Comparison of ENCODE assay signal across 8 cellular contexts in the genomic region with DNA sequence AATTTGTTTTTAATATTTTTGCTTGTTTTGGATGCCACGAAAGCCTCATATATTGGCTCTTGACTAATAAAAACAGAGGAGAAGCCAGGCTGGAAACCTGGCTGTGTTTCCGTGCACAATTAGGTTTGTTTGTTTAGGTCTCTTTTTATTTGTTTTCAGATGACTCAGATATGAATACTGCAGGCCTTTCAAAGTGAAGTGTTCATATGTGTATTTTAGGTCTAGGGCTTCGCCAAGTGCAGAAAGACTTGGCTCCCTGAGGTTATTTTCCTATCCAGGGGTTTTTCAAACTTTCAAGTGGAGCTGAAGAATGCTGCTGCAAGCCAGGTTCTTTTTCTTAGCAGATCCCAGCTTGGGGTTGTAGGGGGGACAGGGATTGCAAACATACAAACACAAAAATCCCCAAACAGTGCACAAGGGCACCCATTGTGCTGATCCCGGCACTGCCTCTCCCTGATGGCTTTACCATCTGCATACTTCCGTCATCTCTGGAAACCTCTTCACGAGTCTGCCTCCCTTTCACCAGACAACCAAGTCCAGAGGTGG.
DNase-seq lines count a peak whose midpoint lies in the region; ATAC-seq and TF ChIP-seq lines count a peak whose summit lies in the region.
"Had no signal": no experiment of that assay in that cellular context is flagged by ENCODE, and none has a peak within 500 bp of the region (broad histone marks: within the 10 kb centered on the region; RNA-seq: fewer than 3 reads in every experiment).

No MANE protein-coding gene starts in this region.

- in situ Hi-C loops in Panc1 (cut with HindIII; ENCODE audit: low pct_unique_long_range_greater_than_20kb, low sequenced_read_pairs) = no loop called here
- in situ Hi-C loops in gastrocnemius medialis (cut with MboI; ENCODE audit: low sequenced_read_pairs in 4 of 4) = no loop called here

- H3K4me2 ChIP-seq in OCI-LY7 (ENCODE audit: low read length) = no peak overlapping the region

- intact Hi-C loops in Panc1 (cut with micrococcal nuclease; ENCODE audit: unreplicated experiment) (no loop called here), gastrocnemius medialis (cut with DNase I; ENCODE audit: low total_unique reads) (no loop called here), OCI-LY7 (cut with micrococcal nuclease; ENCODE audit: unreplicated experiment) (no loop called here)
- intact Hi-C loops in activated T-helper 1 cell treated with anti-CD3 and anti-CD28 coated beads, Interleukin-12 subunit alpha, Interleukin-12 subunit beta, Interleukin-2, Interleukin-4 antibody, amounts not matched to agents 30 ng/mL and 10 ng/mL and 1 ng/mL, durations not matched to agents 14 hours and 24 hours and 36 hours (cut with micrococcal nuclease) = loop anchor here (10.0 kb wide), 1 partner anchor 562 kb away; the partner anchor contains the start of gene TBC1D19

- H3K4me3 Mint-ChIP-seq in activated T-helper 1 cell treated with anti-CD3 and anti-CD28 coated beads, Interleukin-12 subunit alpha, Interleukin-12 subunit beta, Interleukin-2, Interleukin-4 antibody, amounts not matched to agents 30 ng/mL and 10 ng/mL and 1 ng/mL, durations not matched to agents 14 hours and 24 hours and 36 hours = no peak overlapping the region

- peaks cover 8% of the 10 kb centered on the region for H3K27me3 Mint-ChIP-seq in activated T-helper 1 cell treated with anti-CD3 and anti-CD28 coated beads, Interleukin-12 subunit alpha, Interleukin-12 subunit beta, Interleukin-2, Interleukin-4 antibody, amounts not matched to agents 30 ng/mL and 10 ng/mL and 1 ng/mL, durations not matched to agents 14 hours and 24 hours and 36 hours (ENCODE audit: insufficient read depth)

- no peak overlapping the region for H2AFZ ChIP-seq in OCI-LY7 (ENCODE audit: low read length)

- peaks cover 21% of the 10 kb centered on the region for H3K4me1 Mint-ChIP-seq in activated T-helper 1 cell treated with anti-CD3 and anti-CD28 coated beads, Interleukin-12 subunit alpha, Interleukin-12 subunit beta, Interleukin-2, Interleukin-4 antibody, amounts not matched to agents 30 ng/mL and 10 ng/mL and 1 ng/mL, durations not matched to agents 14 hours and 24 hours and 36 hours (ENCODE audit: low read depth)

- H3K79me2 ChIP-seq in OCI-LY7 (ENCODE audit: insufficient read depth, low read depth, low read length) = no peaks in the 10 kb centered on the region

- no peak for TF ChIP-seq CTCF in Panc1 (IDR thresholded peaks at IDR 0.05)
- TF ChIP-seq CTCF in thoracic aorta (IDR thresholded peaks at IDR 0.05) = no peak
- TF ChIP-seq CTCF in gastrocnemius medialis (IDR thresholded peaks at IDR 0.05 in 4 of 5, conservative IDR thresholded peaks at IDR 0.05 in 1 of 5) = no peak
- no peak for TF ChIP-seq CTCF in OCI-LY7 (conservative IDR thresholded peaks at IDR 0.05; ENCODE audit: low read length)

- H3K4me3 ChIP-seq in Panc1 (ENCODE audit: low read depth in 2 of 2, low read length in 2 of 2) (peak overlapping the region in 1 of 2 experiments; percentile 39; a peak in 2 of 4 replicates), thoracic aorta (peak overlapping the region; percentile 59), gastrocnemius medialis (no peak overlapping the region), OCI-LY7 (ENCODE audit: low read depth, low read length, poor library complexity, severe bottlenecking) (no peak overlapping the region)
- H3K4me3 ChIP-seq: K562 had no signal

- no peaks in the 10 kb centered on the region for H3K36me3 ChIP-seq in Panc1 (ENCODE audit: control insufficient read depth, insufficient read depth, low read length)
- no peaks in the 10 kb centered on the region for H3K36me3 ChIP-seq in thoracic aorta
- no peaks in the 10 kb centered on the region for H3K36me3 ChIP-seq in gastrocnemius medialis
- H3K36me3 ChIP-seq in OCI-LY7 (ENCODE audit: insufficient read depth, low read length) = no peaks in the 10 kb centered on the region

- H3K9me2 ChIP-seq in OCI-LY7 (ENCODE audit: insufficient read depth, low read length) = no peaks in the 10 kb centered on the region

- TF ChIP-seq POLR2A in gastrocnemius medialis (IDR thresholded peaks at IDR 0.05) = no peak

- peaks cover 6% of the 10 kb centered on the region for H3K9me3 Mint-ChIP-seq in activated T-helper 1 cell treated with anti-CD3 and anti-CD28 coated beads, Interleukin-12 subunit alpha, Interleukin-12 subunit beta, Interleukin-2, Interleukin-4 antibody, amounts not matched to agents 30 ng/mL and 10 ng/mL and 1 ng/mL, durations not matched to agents 14 hours and 24 hours and 36 hours

- BruUV-seq in Panc1 (replicated peaks; lab: Mats Ljungman, UMichigan) = no TSS peak
- no TSS peak for BruUV-seq in OCI-LY7 (replicated peaks; lab: Mats Ljungman, UMichigan)

- H3K4me1 ChIP-seq in Panc1 (ENCODE audit: control insufficient read depth, insufficient read depth, low read length) (peaks cover 18% of the 10 kb centered on the region; the same call in 1 of the 2 replicates), thoracic aorta (ENCODE audit: control insufficient read depth in 1 of 2, low read depth in 2 of 2) (peaks cover 22 to 38% of the 10 kb centered on the region in 2 donors), gastrocnemius medialis (peaks cover 3 to 4% of the 10 kb centered on the region in 2 donors), OCI-LY7 (ENCODE audit: insufficient read depth, low read length, poor library complexity, severe bottlenecking) (no peaks in the 10 kb centered on the region)

- peaks cover 5% of the 10 kb centered on the region; the same call in 1 of the 2 replicates for H3K27me3 ChIP-seq in Panc1 (ENCODE audit: control insufficient read depth, insufficient read depth, low read length)
- H3K27me3 ChIP-seq in thoracic aorta (replicated peaks; ENCODE audit: insufficient read depth) = no peaks in the 10 kb centered on the region
- no peaks in the 10 kb centered on the region for H3K27me3 ChIP-seq in gastrocnemius medialis

- no peak overlapping the region for H3K27ac Mint-ChIP-seq in activated T-helper 1 cell treated with anti-CD3 and anti-CD28 coated beads, Interleukin-12 subunit alpha, Interleukin-12 subunit beta, Interleukin-2, Interleukin-4 antibody, amounts not matched to agents 30 ng/mL and 10 ng/mL and 1 ng/mL, durations not matched to agents 14 hours and 24 hours and 36 hours

- CTCF ChIA-PET in Panc1 (lab: Charles Lee) = interaction anchor here (0.7 kb wide), 1 partner anchor 303 kb away, joined by 3 read pairs; no protein-coding TSS in a partner anchor
- CTCF ChIA-PET in OCI-LY7 (lab: Charles Lee; ENCODE audit: unreplicated experiment) = no interaction called here

- no peaks in the 10 kb centered on the region for H3K36me3 Mint-ChIP-seq in activated T-helper 1 cell treated with anti-CD3 and anti-CD28 coated beads, Interleukin-12 subunit alpha, Interleukin-12 subunit beta, Interleukin-2, Interleukin-4 antibody, amounts not matched to agents 30 ng/mL and 10 ng/mL and 1 ng/mL, durations not matched to agents 14 hours and 24 hours and 36 hours (ENCODE audit: low read depth)

- H3K27ac ChIP-seq in Panc1 (ENCODE audit: low read length) (no peak overlapping the region), thoracic aorta (peak overlapping the region; percentile 42 to 69), gastrocnemius medialis (no peak overlapping the region), OCI-LY7 (ENCODE audit: low read depth, low read length, poor library complexity, severe bottlenecking) (no peak overlapping the region)

- H3K9me3 ChIP-seq in Panc1 (ENCODE audit: control insufficient read depth, insufficient read depth, low read depth, low read length) (no peaks in the 10 kb centered on the region), thoracic aorta (no peaks in the 10 kb centered on the region), gastrocnemius medialis (no peaks in the 10 kb centered on the region), OCI-LY7 (ENCODE audit: low read length) (no peaks in the 10 kb centered on the region)

- ATAC-seq in Panc1 (peak; percentile 94), thoracic aorta (ENCODE audit: insufficient number of reproducible peaks, low FRiP score, low read depth) (peak; percentile 75), gastrocnemius medialis (no peak)
- ATAC-seq: K562 had no signal

- H4K20me1 ChIP-seq in OCI-LY7 (ENCODE audit: insufficient read depth, low read length) = no peaks in the 10 kb centered on the region

- DNase-seq in HPDE6-E6E7 (ENCODE audit: extremely low spot score) (peak; percentile 49), Panc1 (ENCODE audit: low read depth, low spot score) (peak; percentile 43), foreskin melanocyte (peak; percentile 18), thoracic aorta (ENCODE audit: low spot score) (no peak), gastrocnemius medialis (no peak), OCI-LY7 (ENCODE audit: low spot score) (no peak)
- no peak for DNase-seq in activated T-helper 1 cell treated with anti-CD3 and anti-CD28 coated beads, Interleukin-12 subunit alpha, Interleukin-12 subunit beta, Interleukin-2, Interleukin-4 antibody, amounts not matched to agents 30 ng/mL and 10 ng/mL and 1 ng/mL, durations not matched to agents 14 hours and 24 hours and 36 hours (ENCODE audit: low spot score)

- POLR2A ChIA-PET in Panc1 (lab: Charles Lee) = interaction anchor here (0.7 kb wide), 1 partner anchor 166 kb away, joined by 7 read pairs; no protein-coding TSS in a partner anchor
- POLR2A ChIA-PET in OCI-LY7 (lab: Charles Lee) = no interaction called here

Comparison
In these comparisons a context has a peak if more than half of its experiments do, and no peak if none do; other contexts are left out.
1. DNase-seq: peak in HPDE6-E6E7 (single experiment), Panc1 (single experiment) and foreskin melanocyte (single experiment); none in thoracic aorta (single experiment), gastrocnemius medialis (0 of 2), activated T-helper 1 cell treated with anti-CD3 and anti-CD28 coated beads, Interleukin-12 subunit alpha, Interleukin-12 subunit beta, Interleukin-2, Interleukin-4 antibody, amounts not matched to agents 30 ng/mL and 10 ng/mL and 1 ng/mL, durations not matched to agents 14 hours and 24 hours and 36 hours (single experiment) and OCI-LY7 (single experiment).
2. ATAC-seq: peak in Panc1 (single experiment) and thoracic aorta (single experiment); none in gastrocnemius medialis (0 of 2).
3. H3K27ac ChIP-seq: peak in thoracic aorta (2 of 2); none in Panc1 (single experiment), gastrocnemius medialis (0 of 4) and OCI-LY7 (single experiment).